ENCODE assay signal across 13 cellular contexts in the genomic region with DNA sequence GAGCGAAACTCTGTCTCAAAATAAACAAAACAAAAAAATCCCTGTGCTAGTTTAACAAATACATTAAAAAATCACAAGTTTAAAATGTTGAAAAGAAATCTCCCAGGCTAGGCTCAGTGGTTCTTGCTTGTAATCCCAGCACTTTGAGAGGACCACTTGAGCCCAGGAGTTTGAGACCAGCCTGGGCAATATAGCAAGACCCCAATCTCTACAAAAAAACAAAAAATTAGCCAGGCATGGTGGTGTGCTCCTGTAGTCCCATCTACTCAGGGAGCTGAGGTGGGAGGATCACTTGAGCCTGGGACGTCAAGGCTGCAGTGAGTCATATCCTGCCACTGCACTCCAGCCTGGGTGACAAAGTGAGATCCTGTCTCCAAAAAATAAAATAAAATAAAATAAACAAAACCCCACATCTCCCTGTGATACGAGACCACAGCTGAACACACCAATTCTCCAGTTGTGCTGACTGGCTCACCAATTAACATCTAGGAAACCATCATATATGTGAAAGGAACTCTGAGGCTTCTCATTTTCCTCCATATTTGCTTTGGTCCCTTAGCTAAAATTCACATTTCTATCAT. TPM values are rescaled to one million over a fixed set of nuclear protein-coding genes. Genes with fewer than 3 reads are reported as not detected.
DNase-seq lines count a peak whose midpoint lies in the region; ATAC-seq and TF ChIP-seq lines count a peak whose summit lies in the region.
"Had no signal": no experiment of that assay in that cellular context is flagged by ENCODE, and none has a peak within 500 bp of the region (broad histone marks: within the 10 kb centered on the region; RNA-seq: fewer than 3 reads in every experiment).

No MANE protein-coding gene starts in this region.

- H3K36me3 Mint-ChIP-seq in activated CD8-positive, alpha-beta memory T cell treated with anti-CD3 and anti-CD28 coated beads, Interleukin-2, amount 10 ng/mL, durations not matched to agents 7 days and 5 days, result peaks cover 51% of the 10 kb centered on the region
- H3K36me3 Mint-ChIP-seq in T-helper 17 cell (ENCODE audit: low read depth) (peaks cover 9% of the 10 kb centered on the region), chondrocyte (ENCODE audit: low read depth) (peaks cover 43% of the 10 kb centered on the region)

- H3K4me1 ChIP-seq in body of pancreas, result peaks cover 7% of the 10 kb centered on the region

- intact Hi-C loops in body of pancreas (cut with DNase I), result no loop called here

- H3K27me3 Mint-ChIP-seq in activated CD8-positive, alpha-beta memory T cell treated with anti-CD3 and anti-CD28 coated beads, Interleukin-2, amount 10 ng/mL, durations not matched to agents 7 days and 5 days, result no peaks in the 10 kb centered on the region
- H3K27me3 Mint-ChIP-seq in T-helper 17 cell (no peaks in the 10 kb centered on the region), chondrocyte (ENCODE audit: low read depth) (no peaks in the 10 kb centered on the region)

- CTCF ChIA-PET in activated CD8-positive, alpha-beta memory T cell treated with anti-CD3 and anti-CD28 coated beads, Interleukin-2, amount 10 ng/mL, durations not matched to agents 7 days and 5 days (lab: Charles Lee), result interaction anchor here (1.7 to 2.1 kb wide), 2 partner anchors 7 to 25 kb away, joined by 5 read pairs; a partner anchor contains a TSS

- H3K9me3 ChIP-seq in T-helper 17 cell (ENCODE audit: control insufficient read depth, low read length, poor library complexity, severe bottlenecking), result no peaks in the 10 kb centered on the region
- H3K9me3 ChIP-seq in body of pancreas, result no peaks in the 10 kb centered on the region

- no peak overlapping the region for H3K4me3 ChIP-seq in body of pancreas
- H3K4me3 ChIP-seq: cardiac muscle cell had no signal

- 78 to 79% methylated on average over 2 to 3 of the region's 3 CpGs for WGBS in body of pancreas, 2 donors

- TF ChIP-seq CTCF in chondrocyte (IDR thresholded peaks at IDR 0.05) (no peak), body of pancreas (IDR thresholded peaks at IDR 0.05) (no peak)

- H3K27ac ChIP-seq in body of pancreas, result no peak overlapping the region
- H3K27ac ChIP-seq: cardiac muscle cell had no signal

- H3K27ac Mint-ChIP-seq in activated CD8-positive, alpha-beta memory T cell treated with anti-CD3 and anti-CD28 coated beads, Interleukin-2, amount 10 ng/mL, durations not matched to agents 7 days and 5 days, result peak overlapping the region; percentile 74
- H3K27ac Mint-ChIP-seq in T-helper 17 cell (no peak overlapping the region), chondrocyte (ENCODE audit: unreplicated experiment) (peak overlapping the region; percentile 93)

- no peak overlapping the region for H3K4me3 Mint-ChIP-seq in activated CD8-positive, alpha-beta memory T cell treated with anti-CD3 and anti-CD28 coated beads, Interleukin-2, amount 10 ng/mL, durations not matched to agents 7 days and 5 days
- H3K4me3 Mint-ChIP-seq in T-helper 17 cell (no peak overlapping the region), chondrocyte (ENCODE audit: unreplicated experiment) (no peak overlapping the region)

- H3K9me3 Mint-ChIP-seq in activated CD8-positive, alpha-beta memory T cell treated with anti-CD3 and anti-CD28 coated beads, Interleukin-2, amount 10 ng/mL, durations not matched to agents 7 days and 5 days (ENCODE audit: low read depth), result no peaks in the 10 kb centered on the region
- no peaks in the 10 kb centered on the region for H3K9me3 Mint-ChIP-seq in chondrocyte (ENCODE audit: low read depth)

- peak; percentile 44 for DNase-seq in activated CD8-positive, alpha-beta memory T cell treated with anti-CD3 and anti-CD28 coated beads, Interleukin-2, amount 10 ng/mL, durations not matched to agents 7 days and 5 days
- DNase-seq in activated CD8-positive, alpha-beta memory T cell treated with anti-CD3 and anti-CD28 coated beads for 24 hours, result no peak
- no peak for DNase-seq in T-helper 17 cell
- no peak for DNase-seq in chondrocyte (ENCODE audit: low spot score)
- DNase-seq in stimulated activated CD4-positive, alpha-beta T cell treated with anti-CD3 and anti-CD28 coated beads, Interleukin-4, amount 100 ng/mL, for 24 hours, result peak; percentile 32
- DNase-seq in body of pancreas, result no peak
- DNase-seq in iPS-NIHi7 (ENCODE audit: extremely low spot score), result no peak
- DNase-seq: AML-193, KBM-7, trophoblast cell had no signal

- no peaks in the 10 kb centered on the region for H3K27me3 ChIP-seq in body of pancreas
- H3K27me3 ChIP-seq: cardiac muscle cell had no signal

- TF ChIP-seq POLR2A in body of pancreas (IDR thresholded peaks at IDR 0.05), result no peak

- peaks cover 40% of the 10 kb centered on the region for H3K4me1 Mint-ChIP-seq in activated CD8-positive, alpha-beta memory T cell treated with anti-CD3 and anti-CD28 coated beads, Interleukin-2, amount 10 ng/mL, durations not matched to agents 7 days and 5 days
- H3K4me1 Mint-ChIP-seq in T-helper 17 cell, result peaks cover 18% of the 10 kb centered on the region
- peaks cover 58% of the 10 kb centered on the region for H3K4me1 Mint-ChIP-seq in chondrocyte (ENCODE audit: low read depth)

- H3K36me3 ChIP-seq in body of pancreas (replicated peaks in 1 of 2; ENCODE audit: insufficient read depth in 1 of 2, low read depth in 2 of 2), result peaks cover 0 to 10% of the 10 kb centered on the region in 2 donors

- peak; percentile 62 for ATAC-seq in activated CD8-positive, alpha-beta memory T cell treated with anti-CD3 and anti-CD28 coated beads, Interleukin-2, amount 10 ng/mL, durations not matched to agents 7 days and 5 days
- peak; percentile 48 for ATAC-seq in T-helper 17 cell
- no peak for ATAC-seq in body of pancreas
- ATAC-seq in GM19328 (IDR thresholded peaks at IDR 0.05; ENCODE audit: unreplicated experiment), result no peak
- ATAC-seq: sciatic nerve had no signal

RNA-seq across cellular contexts. Expression of a gene that starts 7.3 kb away (rescaled TPM):
- total RNA-seq in activated CD8-positive, alpha-beta memory T cell treated with anti-CD3 and anti-CD28 coated beads, Interleukin-2, amount 10 ng/mL, durations not matched to agents 7 days and 5 days, result 100 to 1,000 TPM; 752 to 908 TPM
- total RNA-seq in T-helper 17 cell (1,000 to 10,000 TPM; 1,445 to 1,548 TPM), chondrocyte (988 to 1,163 TPM (median 1,016 TPM) in 3 replicates), body of pancreas (100 to 1,000 TPM; 477 to 833 TPM)

RNA-seq across cellular contexts. Expression of a gene that starts 30.9 kb away (rescaled TPM):
- total RNA-seq in activated CD8-positive, alpha-beta memory T cell treated with anti-CD3 and anti-CD28 coated beads, Interleukin-2, amount 10 ng/mL, durations not matched to agents 7 days and 5 days, result 10 to 100 TPM; 13.4 to 14.1 TPM
- total RNA-seq in T-helper 17 cell, result under 1 TPM in 1 of 2 donors, not detected in 1; 0.10 TPM
- 0.82 to 1.9 TPM (median 0.87 TPM) in 3 replicates for total RNA-seq in chondrocyte
- total RNA-seq in body of pancreas, result not detected

RNA-seq across cellular contexts. Expression of a gene that starts 36.0 kb away (rescaled TPM):
- not detected for total RNA-seq in activated CD8-positive, alpha-beta memory T cell treated with anti-CD3 and anti-CD28 coated beads, Interleukin-2, amount 10 ng/mL, durations not matched to agents 7 days and 5 days
- 1 to 10 TPM in 1 of 2 donors, not detected in 1; 1.5 TPM for total RNA-seq in T-helper 17 cell
- 0.68 to 0.77 TPM (median 0.77 TPM) in 3 replicates for total RNA-seq in chondrocyte
- total RNA-seq in body of pancreas, result not detected

Comparison
In these comparisons a context has a peak if more than half of its experiments do, and no peak if none do; other contexts are left out.
1. DNase-seq: peak in activated CD8-positive, alpha-beta memory T cell treated with anti-CD3 and anti-CD28 coated beads, Interleukin-2, amount 10 ng/mL, durations not matched to agents 7 days and 5 days (single experiment) and stimulated activated CD4-positive, alpha-beta T cell treated with anti-CD3 and anti-CD28 coated beads, Interleukin-4, amount 100 ng/mL, for 24 hours (single experiment); none in activated CD8-positive, alpha-beta memory T cell treated with anti-CD3 and anti-CD28 coated beads for 24 hours (single experiment), T-helper 17 cell (0 of 3), chondrocyte (single experiment), body of pancreas (0 of 4) and iPS-NIHi7 (single experiment).
2. ATAC-seq: peak in activated CD8-positive, alpha-beta memory T cell treated with anti-CD3 and anti-CD28 coated beads, Interleukin-2, amount 10 ng/mL, durations not matched to agents 7 days and 5 days (single experiment) and T-helper 17 cell (single experiment); none in body of pancreas (single experiment) and GM19328 (single experiment).